Comparison of ENCODE assay signal across 13 cellular contexts in genomic region chr21:26941436-26941835, GRCh38. TPM values are rescaled to one million over a fixed set of nuclear protein-coding genes. Genes with fewer than 3 reads are reported as not detected.
"Had no signal": no experiment of that assay in that cellular context is flagged by ENCODE, and none has a peak within 500 bp of the region (broad histone marks: within the 10 kb centered on the region; RNA-seq: fewer than 3 reads in every experiment).

No MANE protein-coding gene starts in this region.

- ATAC-seq: activated CD8-positive, alpha-beta T cell treated with anti-CD3 and anti-CD28 coated beads for 36 hours; activated naive CD8-positive, alpha-beta T cell treated with anti-CD3 and anti-CD28 coated beads, Interleukin-2, amount 50 U/mL, for 24 hours had no signal

- H3K27me3 ChIP-seq: ovary, transverse colon had no signal

- H3K9me3 ChIP-seq: left ventricle myocardium inferior, ovary, transverse colon had no signal

- H3K27ac ChIP-seq: left ventricle myocardium inferior, ovary, transverse colon had no signal

- DNase-seq: activated CD4-positive, alpha-beta T cell treated with anti-CD3 and anti-CD28 coated beads for 4 hours; activated CD8-positive, alpha-beta memory T cell treated with anti-CD3 and anti-CD28 coated beads, Interleukin-2, amount 50 U/mL, for 4 hours; activated CD8-positive, alpha-beta T cell treated with anti-CD3 and anti-CD28 coated beads for 36 hours; activated naive CD4-positive, alpha-beta T cell treated with Interleukin-2 at 50 U/mL for 16 hours; activated naive CD8-positive, alpha-beta T cell treated with anti-CD3 and anti-CD28 coated beads, Interleukin-2, amount 50 U/mL, for 24 hours; central memory CD4-positive, alpha-beta T cell; dermis blood vessel endothelial cell; head of caudate nucleus; islet precursor cell; left ventricle myocardium inferior; mesendoderm; ovary; transverse colon had no signal

- H3K4me3 ChIP-seq: left ventricle myocardium inferior, ovary, transverse colon had no signal

- H3K36me3 ChIP-seq: left ventricle myocardium inferior, ovary, transverse colon had no signal

RNA-seq across cellular contexts. Expression of gene ADAMTS5, which starts 25.5 kb away (rescaled TPM):
- total RNA-seq: activated CD8-positive, alpha-beta T cell treated with anti-CD3 and anti-CD28 coated beads for 36 hours had no signal
